In the genomic region with DNA sequence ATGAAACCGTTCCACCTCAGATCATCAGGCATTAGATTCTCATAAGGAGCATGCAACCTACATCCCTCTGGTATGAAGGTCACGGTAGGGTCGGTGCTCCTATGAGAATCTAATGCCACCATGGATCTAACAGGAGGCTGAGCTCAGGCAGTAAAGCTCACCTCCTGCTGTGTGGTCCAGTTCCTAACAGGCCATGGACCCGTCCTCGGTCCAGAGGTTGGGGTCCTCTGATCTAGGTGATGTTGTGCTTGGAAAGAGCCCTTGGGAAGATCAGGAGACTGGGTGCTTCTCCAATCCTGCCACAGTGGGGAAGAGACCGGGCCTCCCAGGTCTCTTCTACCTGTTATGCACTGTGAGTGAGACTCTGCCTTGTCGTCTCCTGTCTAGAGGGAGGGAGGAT, we compare ENCODE assay signal across 19 cellular contexts.
DNase-seq lines count a peak whose midpoint lies in the region; FAIRE-seq and TF ChIP-seq lines count a peak whose summit lies in the region.
"Had no signal": no experiment of that assay in that cellular context is flagged by ENCODE, and none has a peak within 500 bp of the region (broad histone marks: within the 10 kb centered on the region; RNA-seq: fewer than 3 reads in every experiment).

No MANE protein-coding gene starts in this region.

- peak overlapping the region; percentile 35 for H3K27ac Mint-ChIP-seq in astrocyte (ENCODE audit: unreplicated experiment)
- H3K27ac Mint-ChIP-seq: CD14-positive monocyte had no signal

- H3K4me2 ChIP-seq in astrocyte (ENCODE audit: low read length), result peak overlapping the region; percentile 42

- peak; percentile 25 for DNase-seq in activated effector memory CD4-positive, alpha-beta T cell treated with anti-CD3 and anti-CD28 coated beads, Interleukin-2, amount 50 U/mL, for 16 hours
- DNase-seq in activated effector memory CD4-positive, alpha-beta T cell treated with Interleukin-2 at 50 U/mL for 16 hours, result no peak
- DNase-seq in astrocyte (ENCODE audit: low read depth) (no peak), islet precursor cell (peak; percentile 32), suprapubic skin (ENCODE audit: low spot score in 2 of 2) (peak; percentile 47 to 50), HPDE6-E6E7 (ENCODE audit: extremely low spot score) (no peak), D341Med (ENCODE audit: low spot score) (no peak), activated gamma-delta T cell treated with Interleukin-2 at 50 U/mL for 16 hours (no peak)
- DNase-seq: COR-L47, DMS53, IMR-90, NCI-H1417, NCI-H2029, NCI-H2171 treated with DMSO at 0.1 percent for 48 hours, NCI-H510A, NCI-H82 had no signal

- peaks cover 9% of the 10 kb centered on the region for H3K27me3 Mint-ChIP-seq in astrocyte (ENCODE audit: low read depth, unreplicated experiment)

- no peak for TF ChIP-seq EP300 in suprapubic skin (IDR thresholded peaks at IDR 0.05)

- H3K4me1 ChIP-seq in astrocyte (ENCODE audit: insufficient read depth, low read length) (peaks cover 17% of the 10 kb centered on the region), suprapubic skin (peaks cover 18% of the 10 kb centered on the region)
- H3K4me1 ChIP-seq: HAP-1 had no signal

- H3K4me3 Mint-ChIP-seq in astrocyte (ENCODE audit: unreplicated experiment), result no peak overlapping the region
- H3K4me3 Mint-ChIP-seq: CD14-positive monocyte had no signal

- H3K79me2 ChIP-seq in astrocyte (ENCODE audit: insufficient read depth, low read length), result no peaks in the 10 kb centered on the region

- FAIRE-seq in astrocyte (lab: Jason Lieb, UNC), result no peak
- FAIRE-seq: GM12878 had no signal

- peaks cover 10% of the 10 kb centered on the region for H3K36me3 Mint-ChIP-seq in astrocyte (ENCODE audit: low read depth, unreplicated experiment)
- H3K36me3 Mint-ChIP-seq: CD14-positive monocyte had no signal

- H2AFZ ChIP-seq in astrocyte (ENCODE audit: low read depth, low read length), result no peak overlapping the region

- H3K9me3 Mint-ChIP-seq in astrocyte (ENCODE audit: unreplicated experiment), result peaks cover 34% of the 10 kb centered on the region

- TF ChIP-seq CTCF in astrocyte (IDR thresholded peaks at IDR 0.05; ENCODE audit: insufficient read depth, low read depth, low read length) (no peak), suprapubic skin (IDR thresholded peaks at IDR 0.05) (no peak)

- H3K4me3 ChIP-seq in astrocyte (ENCODE audit: insufficient read depth, low read depth, low read length) (no peak overlapping the region), suprapubic skin (no peak overlapping the region)
- H3K4me3 ChIP-seq: GM12878, HAP-1 had no signal

- H3K27me3 ChIP-seq in astrocyte (ENCODE audit: insufficient read depth, low read length) (no peaks in the 10 kb centered on the region), suprapubic skin (peaks cover 7% of the 10 kb centered on the region)

- WGBS in suprapubic skin, result 94% methylated on average over 6 of the region's 7 CpGs

- peak overlapping the region; percentile 26 for H3K9ac ChIP-seq in astrocyte (ENCODE audit: low read length)

- no peaks in the 10 kb centered on the region for H3K36me3 ChIP-seq in astrocyte (ENCODE audit: insufficient read depth, low read length)
- H3K36me3 ChIP-seq in suprapubic skin, result no peaks in the 10 kb centered on the region
- H3K36me3 ChIP-seq: HAP-1 had no signal

- peak overlapping the region; percentile 30 for H3K27ac ChIP-seq in astrocyte (ENCODE audit: low read depth, low read length)
- no peak overlapping the region for H3K27ac ChIP-seq in suprapubic skin

- H3K4me1 Mint-ChIP-seq in astrocyte (ENCODE audit: low read depth, unreplicated experiment), result peaks cover 17% of the 10 kb centered on the region
- H3K4me1 Mint-ChIP-seq: CD14-positive monocyte had no signal

- H3K9me3 ChIP-seq in astrocyte (ENCODE audit: insufficient read depth, low read depth, low read length), result peaks cover 5% of the 10 kb centered on the region
- H3K9me3 ChIP-seq in suprapubic skin, result no peaks in the 10 kb centered on the region
- H3K9me3 ChIP-seq: HAP-1 had no signal

- no peak for TF ChIP-seq POLR2A in suprapubic skin (IDR thresholded peaks at IDR 0.05)

- no peaks in the 10 kb centered on the region for H4K20me1 ChIP-seq in astrocyte (ENCODE audit: insufficient read depth, low read length)

Comparison
In these comparisons a context has a peak if more than half of its experiments do, and no peak if none do; other contexts are left out.
1. DNase-seq: peak in activated effector memory CD4-positive, alpha-beta T cell treated with anti-CD3 and anti-CD28 coated beads, Interleukin-2, amount 50 U/mL, for 16 hours (single experiment), islet precursor cell (single experiment) and suprapubic skin (2 of 2); none in activated effector memory CD4-positive, alpha-beta T cell treated with Interleukin-2 at 50 U/mL for 16 hours (single experiment), astrocyte (single experiment), HPDE6-E6E7 (single experiment), D341Med (single experiment) and activated gamma-delta T cell treated with Interleukin-2 at 50 U/mL for 16 hours (single experiment).